24 cellular contexts compared by ENCODE assay signal in the genomic region with DNA sequence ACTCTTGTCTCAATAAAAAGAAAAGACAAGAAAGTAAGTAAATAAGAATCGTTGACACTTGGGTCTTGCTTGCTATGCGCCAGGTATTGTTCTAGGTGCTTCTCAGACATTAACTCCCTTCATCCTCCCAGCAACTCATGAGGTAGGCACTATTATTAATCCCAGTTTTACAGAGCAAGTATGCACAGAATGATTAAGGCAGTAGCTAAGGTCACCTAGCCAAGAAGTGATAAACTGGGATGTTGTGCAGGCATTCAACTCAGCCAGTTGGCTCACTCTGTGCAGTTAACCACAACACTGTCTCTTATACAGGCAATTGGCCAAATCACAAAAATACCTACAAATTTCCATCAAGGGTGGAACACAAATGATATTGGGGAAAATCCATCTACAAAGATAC.
"Had no signal": no experiment of that assay in that cellular context is flagged by ENCODE, and none has a peak within 500 bp of the region (broad histone marks: within the 10 kb centered on the region; RNA-seq: fewer than 3 reads in every experiment).

No MANE protein-coding gene starts in this region.

- H3K27me3 ChIP-seq: brain microvascular endothelial cell, gastroesophageal sphincter, neutrophil, pancreas, sigmoid colon, spleen, thyroid gland had no signal

- H3K36me3 ChIP-seq: brain microvascular endothelial cell, gastroesophageal sphincter, lower lobe of right lung, neutrophil, pancreas, sigmoid colon, thyroid gland had no signal

- H3K4me3 ChIP-seq: coronary artery, gastroesophageal sphincter, lower lobe of right lung, pancreas, sigmoid colon, spleen, thyroid gland had no signal

- FAIRE-seq: pancreas, urothelium cell line had no signal

- ATAC-seq: activated CD8-positive, alpha-beta T cell treated with anti-CD3 and anti-CD28 coated beads for 36 hours; activated T-helper 17 cell treated with anti-CD3 and anti-CD28 coated beads, Interleukin-2, amount 50 U/mL, for 72 hours; gastroesophageal sphincter; lower lobe of right lung; natural killer cell; pancreas; stimulated activated memory B cell treated with anti-CD40 and anti-IgM and Interleukin-4, amounts not matched to agents 10 μg/mL and 1 μg/mL and 100 μg/mL, for 72 hours; T-cell had no signal

- H3K27ac ChIP-seq: brain microvascular endothelial cell, coronary artery, gastroesophageal sphincter, lower lobe of right lung, neutrophil, pancreas, spleen, thyroid gland had no signal

- H3K9me3 ChIP-seq: gastroesophageal sphincter, lower lobe of right lung, neutrophil, pancreas, sigmoid colon, spleen, thyroid gland had no signal

- DNase-seq: activated B cell treated with CpG ODN at 0.5 μM for 24 hours; activated CD4-positive, alpha-beta T cell treated with anti-CD3 and anti-CD28 coated beads for 48 hours; activated CD8-positive, alpha-beta T cell treated with anti-CD3 and anti-CD28 coated beads for 36 hours; activated naive CD4-positive, alpha-beta T cell; activated naive CD8-positive, alpha-beta T cell treated with anti-CD3 and anti-CD28 coated beads, Interleukin-2, amount 10 ng/mL, durations not matched to agents 7 days and 5 days; activated T-cell treated with anti-CD3 and anti-CD28 coated beads, Interleukin-2, amount 50 U/mL, for 1 hour; anterior cingulate cortex; brain microvascular endothelial cell; immature natural killer cell; lower lobe of right lung; natural killer cell; pancreas; sigmoid colon; spleen; stimulated activated CD4-positive, alpha-beta T cell treated with anti-CD3 and anti-CD28 coated beads, Interleukin-4, amount 100 ng/mL, for 4 hours; T-cell; T-helper 9 cell; thyroid gland had no signal
